In genomic region chr12:45543887-45544286, GRCh38 we compare ENCODE assay signal across 8 cellular contexts.
DNase-seq lines count a peak whose midpoint lies in the region; ATAC-seq and TF ChIP-seq lines count a peak whose summit lies in the region.

No MANE protein-coding gene starts in this region.

- peak; percentile 60 to 78 (median 73) for TF ChIP-seq CTCF in body of pancreas (IDR thresholded peaks at IDR 0.05)

- H3K36me3 ChIP-seq in body of pancreas (replicated peaks in 1 of 2; ENCODE audit: insufficient read depth in 1 of 2, low read depth in 2 of 2) (no peaks in the 10 kb centered on the region), iPS DF 6.9 (ENCODE audit: control insufficient read depth, insufficient read depth, low read length) (no peaks in the 10 kb centered on the region)

- H3K4me3 ChIP-seq in body of pancreas: no peak overlapping the region
- no peak overlapping the region for H3K4me3 ChIP-seq in iPS DF 6.9 (ENCODE audit: low read length)

- WGBS in body of pancreas, 2 donors: 0 to 2% methylated on average over 2 of the region's 2 CpGs
- WGBS in iPS DF 6.9 (ENCODE audit: insufficient coverage, insufficient read length): no CpG with 5 or more reads among the region's 2 CpGs

- H3K27ac ChIP-seq in body of pancreas: no peak overlapping the region
- H3K27ac ChIP-seq in iPS DF 6.9 (ENCODE audit: low read length): no peak overlapping the region

- intact Hi-C loops in body of pancreas (cut with DNase I): no loop called here

- H3K9me3 ChIP-seq in body of pancreas: no peaks in the 10 kb centered on the region
- H3K9me3 ChIP-seq in iPS DF 6.9 (ENCODE audit: control insufficient read depth, insufficient read depth, low read length): no peaks in the 10 kb centered on the region

- ATAC-seq in body of pancreas: peak; percentile 80

- DNase-seq in activated gamma-delta T cell treated with Interleukin-2 at 50 U/mL for 16 hours: peak; percentile 31
- DNase-seq in activated gamma-delta T cell (lab: John Stamatoyannopoulos, UW): no peak
- peak; percentile 77 for DNase-seq in HCEC 1CT
- peak; percentile 68 for DNase-seq in M059J (ENCODE audit: low read depth)
- DNase-seq in SK-N-DZ (ENCODE audit: low spot score): peak; percentile 65
- DNase-seq in body of pancreas: peak; percentile 37 to 69 (median 52)
- DNase-seq in iPS DF 6.9 (ENCODE audit: low read depth, low spot score): peak; percentile 61
- DNase-seq in stimulated activated CD4-positive, alpha-beta T cell treated with anti-CD3 and anti-CD28 coated beads, Interleukin-15, amount 100 ng/mL, for 48 hours (ENCODE audit: low read depth in 2 of 2): peak; percentile 33

- no peaks in the 10 kb centered on the region for H3K27me3 ChIP-seq in body of pancreas
- no peaks in the 10 kb centered on the region for H3K27me3 ChIP-seq in iPS DF 6.9 (ENCODE audit: control insufficient read depth, insufficient read depth, low read length)

- H3K4me1 ChIP-seq in body of pancreas: no peaks in the 10 kb centered on the region
- H3K4me1 ChIP-seq in iPS DF 6.9 (ENCODE audit: control insufficient read depth, insufficient read depth, low read length): no peaks in the 10 kb centered on the region

- TF ChIP-seq POLR2A in body of pancreas (IDR thresholded peaks at IDR 0.05): no peak
